In genomic region chr7:76123316-76123715, GRCh38 we compare ENCODE assay signal across 4 cellular contexts.
"Had no signal": no experiment of that assay in that cellular context is flagged by ENCODE, and none has a peak within 500 bp of the region (broad histone marks: within the 10 kb centered on the region; RNA-seq: fewer than 3 reads in every experiment).

No MANE protein-coding gene starts in this region.

- H2AFZ ChIP-seq: GM23338 had no signal

- H3K4me2 ChIP-seq: GM23338 had no signal

- H3K4me3 ChIP-seq: GM23338 had no signal

- DNase-seq: H9, HCEC 1CT, IMR-90 had no signal

- ATAC-seq: GM23338 had no signal
